ENCODE assay signal across 23 cellular contexts in the genomic region with DNA sequence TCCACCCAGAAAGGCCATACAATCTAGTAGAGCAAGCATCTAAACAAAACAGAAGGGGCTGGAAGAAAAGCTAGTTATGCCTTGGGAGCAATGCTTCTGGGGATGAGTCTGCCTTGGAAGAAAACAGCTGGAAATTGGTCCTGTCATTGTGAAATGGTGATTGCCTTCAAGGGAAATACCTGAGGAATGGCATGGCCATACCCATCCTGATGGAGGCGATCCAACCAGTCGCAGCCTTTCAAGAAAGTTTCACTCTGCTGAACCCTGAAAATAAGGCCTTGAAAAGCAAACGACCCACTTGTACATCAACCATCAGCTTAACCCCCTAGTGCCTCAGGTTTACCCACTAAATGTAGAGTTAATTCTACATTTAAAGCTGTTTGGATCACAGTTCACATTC.
"Had no signal": no experiment of that assay in that cellular context is flagged by ENCODE, and none has a peak within 500 bp of the region (broad histone marks: within the 10 kb centered on the region; RNA-seq: fewer than 3 reads in every experiment).

No MANE protein-coding gene starts in this region.

- H3K27ac Mint-ChIP-seq: activated B cell treated with CpG ODN at 0.5 μM for 24 hours; activated CD4-positive, alpha-beta T cell treated with anti-CD3 and anti-CD28 coated beads for 36 hours; activated naive CD8-positive, alpha-beta T cell treated with anti-CD3 and anti-CD28 coated beads for 36 hours; activated T-helper 2 cell treated with anti-CD3 and anti-CD28 coated beads, Interferon-gamma antibody, Interleukin-2, Interleukin-4, amounts not matched to agents 10 μg/mL and 5 μg/mL and 100 μg/mL, durations not matched to agents 14 hours and 24 hours and 36 hours; endodermal cell; natural killer cell treated with Interleukin-12 subunit alpha and Interleukin-12 subunit beta and Interleukin-15 and Interleukin-18, amount 100 ng/mL, for 72 hours; progenitor cell of endocrine pancreas; stimulated activated naive CD8-positive, alpha-beta T cell treated with anti-CD3 and anti-CD28 coated beads, Interleukin-15, Interleukin-2, amounts not matched to agents 100 ng/mL and 50 ng/mL, for 24 hours; T-helper 1 cell treated with Interleukin-12 subunit alpha and Interleukin-12 subunit beta and Interleukin-4 antibody, amounts not matched to agents 30 μg/mL and 1 μg/mL, for 36 hours had no signal

- H3K27ac ChIP-seq: coronary artery, left ventricle myocardium inferior, thyroid gland had no signal

- H3K4me3 Mint-ChIP-seq: activated B cell treated with CpG ODN at 0.5 μM for 24 hours; activated CD4-positive, alpha-beta T cell treated with anti-CD3 and anti-CD28 coated beads for 36 hours; activated naive CD8-positive, alpha-beta T cell treated with anti-CD3 and anti-CD28 coated beads for 36 hours; activated T-cell treated with anti-CD3 and anti-CD28 coated beads, Interleukin-2, amount 50 U/mL, for 4 hours; endodermal cell; natural killer cell treated with Interleukin-12 subunit alpha and Interleukin-12 subunit beta and Interleukin-15 and Interleukin-18, amount 100 ng/mL, for 72 hours; stimulated activated naive CD8-positive, alpha-beta T cell treated with anti-CD3 and anti-CD28 coated beads, Interleukin-15, Interleukin-2, amounts not matched to agents 100 ng/mL and 50 ng/mL, for 24 hours; T-helper 1 cell treated with Interleukin-12 subunit alpha and Interleukin-12 subunit beta and Interleukin-4 antibody, amounts not matched to agents 30 μg/mL and 1 μg/mL, for 36 hours had no signal

- DNase-seq: activated B cell treated with CpG ODN at 0.5 μM for 24 hours; activated CD4-positive, alpha-beta T cell treated with anti-CD3 and anti-CD28 coated beads for 36 hours; activated CD4-positive, alpha-beta T cell treated with anti-CD3 and anti-CD28 coated beads, Interleukin-2, amount 50 U/mL, for 48 hours; activated CD8-positive, alpha-beta memory T cell treated with anti-CD3 and anti-CD28 coated beads, Interleukin-2, amount 50 U/mL, for 48 hours; activated naive CD4-positive, alpha-beta T cell; activated naive CD8-positive, alpha-beta T cell treated with anti-CD3 and anti-CD28 coated beads for 36 hours; activated T-cell treated with anti-CD3 and anti-CD28 coated beads, Interleukin-2, amount 50 U/mL, for 4 hours; cerebellar nuclear complex; endodermal cell; hippocampal formation; left ventricle myocardium inferior; retina; sigmoid colon; stimulated activated CD4-positive, alpha-beta T cell treated with anti-CD3 and anti-CD28 coated beads, Interleukin-4, amount 100 ng/mL, for 24 hours; substantia nigra; T1000; thyroid gland had no signal

- ATAC-seq: activated CD4-positive, alpha-beta T cell treated with anti-CD3 and anti-CD28 coated beads for 36 hours; activated T-cell treated with anti-CD3 and anti-CD28 coated beads, Interleukin-2, amount 50 U/mL, for 4 hours; natural killer cell treated with Interleukin-12 subunit alpha and Interleukin-12 subunit beta and Interleukin-15 and Interleukin-18, amount 100 ng/mL, for 72 hours had no signal

- H3K4me1 Mint-ChIP-seq: activated B cell treated with CpG ODN at 0.5 μM for 24 hours; activated CD4-positive, alpha-beta T cell treated with anti-CD3 and anti-CD28 coated beads for 36 hours; activated naive CD8-positive, alpha-beta T cell treated with anti-CD3 and anti-CD28 coated beads for 36 hours; endodermal cell had no signal

- H3K9me3 ChIP-seq: left ventricle myocardium inferior, sigmoid colon, thyroid gland had no signal

- H3K36me3 ChIP-seq: left ventricle myocardium inferior, sigmoid colon, thyroid gland had no signal

- H3K27me3 Mint-ChIP-seq: activated naive CD8-positive, alpha-beta T cell treated with anti-CD3 and anti-CD28 coated beads for 36 hours had no signal

- H3K9me3 Mint-ChIP-seq: activated B cell treated with CpG ODN at 0.5 μM for 24 hours; activated naive CD8-positive, alpha-beta T cell treated with anti-CD3 and anti-CD28 coated beads for 36 hours; activated T-cell treated with anti-CD3 and anti-CD28 coated beads, Interleukin-2, amount 50 U/mL, for 4 hours; activated T-helper 2 cell treated with anti-CD3 and anti-CD28 coated beads, Interferon-gamma antibody, Interleukin-2, Interleukin-4, amounts not matched to agents 10 μg/mL and 5 μg/mL and 100 μg/mL, durations not matched to agents 14 hours and 24 hours and 36 hours; endodermal cell; natural killer cell treated with Interleukin-12 subunit alpha and Interleukin-12 subunit beta and Interleukin-15 and Interleukin-18, amount 100 ng/mL, for 72 hours; stimulated activated naive CD8-positive, alpha-beta T cell treated with anti-CD3 and anti-CD28 coated beads, Interleukin-15, Interleukin-2, amounts not matched to agents 100 ng/mL and 50 ng/mL, for 24 hours; T-helper 1 cell treated with Interleukin-12 subunit alpha and Interleukin-12 subunit beta and Interleukin-4 antibody, amounts not matched to agents 30 μg/mL and 1 μg/mL, for 36 hours had no signal

- H3K4me3 ChIP-seq: coronary artery, left ventricle myocardium inferior, sigmoid colon, thyroid gland had no signal

- H3K27me3 ChIP-seq: sigmoid colon, thyroid gland had no signal

- H3K4me1 ChIP-seq: left ventricle myocardium inferior, thyroid gland had no signal

- H3K36me3 Mint-ChIP-seq: activated naive CD8-positive, alpha-beta T cell treated with anti-CD3 and anti-CD28 coated beads for 36 hours; natural killer cell treated with Interleukin-12 subunit alpha and Interleukin-12 subunit beta and Interleukin-15 and Interleukin-18, amount 100 ng/mL, for 72 hours had no signal
